1 cellular context compared by ENCODE assay signal in the genomic region with DNA sequence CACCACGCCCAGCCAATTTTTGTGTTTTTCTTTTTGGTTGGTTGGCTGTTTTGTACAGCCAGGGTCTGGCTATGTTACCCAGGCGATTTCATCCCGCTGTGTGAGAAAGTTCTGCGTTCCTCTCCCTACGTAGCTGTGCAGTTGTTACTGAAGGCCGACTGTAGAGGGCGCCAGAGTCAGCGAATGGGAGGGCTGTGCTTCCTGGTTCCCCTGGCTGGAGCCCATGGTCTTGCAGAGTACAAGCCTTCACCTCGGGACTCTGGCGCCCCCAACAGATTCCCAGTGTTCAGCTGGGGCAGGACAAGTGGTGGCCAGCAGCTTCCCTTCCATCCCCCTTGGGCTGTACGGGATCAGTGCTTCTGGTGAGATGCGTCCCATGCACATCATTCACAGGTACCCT.
TF ChIP-seq lines count a peak whose summit lies in the region.

No MANE protein-coding gene starts in this region.

TF ChIP-seq in GM23338, 12 proteins besides CTCF, POLR2A, EP300 and RAD21:
- TF ChIP-seq, protein P1, sequence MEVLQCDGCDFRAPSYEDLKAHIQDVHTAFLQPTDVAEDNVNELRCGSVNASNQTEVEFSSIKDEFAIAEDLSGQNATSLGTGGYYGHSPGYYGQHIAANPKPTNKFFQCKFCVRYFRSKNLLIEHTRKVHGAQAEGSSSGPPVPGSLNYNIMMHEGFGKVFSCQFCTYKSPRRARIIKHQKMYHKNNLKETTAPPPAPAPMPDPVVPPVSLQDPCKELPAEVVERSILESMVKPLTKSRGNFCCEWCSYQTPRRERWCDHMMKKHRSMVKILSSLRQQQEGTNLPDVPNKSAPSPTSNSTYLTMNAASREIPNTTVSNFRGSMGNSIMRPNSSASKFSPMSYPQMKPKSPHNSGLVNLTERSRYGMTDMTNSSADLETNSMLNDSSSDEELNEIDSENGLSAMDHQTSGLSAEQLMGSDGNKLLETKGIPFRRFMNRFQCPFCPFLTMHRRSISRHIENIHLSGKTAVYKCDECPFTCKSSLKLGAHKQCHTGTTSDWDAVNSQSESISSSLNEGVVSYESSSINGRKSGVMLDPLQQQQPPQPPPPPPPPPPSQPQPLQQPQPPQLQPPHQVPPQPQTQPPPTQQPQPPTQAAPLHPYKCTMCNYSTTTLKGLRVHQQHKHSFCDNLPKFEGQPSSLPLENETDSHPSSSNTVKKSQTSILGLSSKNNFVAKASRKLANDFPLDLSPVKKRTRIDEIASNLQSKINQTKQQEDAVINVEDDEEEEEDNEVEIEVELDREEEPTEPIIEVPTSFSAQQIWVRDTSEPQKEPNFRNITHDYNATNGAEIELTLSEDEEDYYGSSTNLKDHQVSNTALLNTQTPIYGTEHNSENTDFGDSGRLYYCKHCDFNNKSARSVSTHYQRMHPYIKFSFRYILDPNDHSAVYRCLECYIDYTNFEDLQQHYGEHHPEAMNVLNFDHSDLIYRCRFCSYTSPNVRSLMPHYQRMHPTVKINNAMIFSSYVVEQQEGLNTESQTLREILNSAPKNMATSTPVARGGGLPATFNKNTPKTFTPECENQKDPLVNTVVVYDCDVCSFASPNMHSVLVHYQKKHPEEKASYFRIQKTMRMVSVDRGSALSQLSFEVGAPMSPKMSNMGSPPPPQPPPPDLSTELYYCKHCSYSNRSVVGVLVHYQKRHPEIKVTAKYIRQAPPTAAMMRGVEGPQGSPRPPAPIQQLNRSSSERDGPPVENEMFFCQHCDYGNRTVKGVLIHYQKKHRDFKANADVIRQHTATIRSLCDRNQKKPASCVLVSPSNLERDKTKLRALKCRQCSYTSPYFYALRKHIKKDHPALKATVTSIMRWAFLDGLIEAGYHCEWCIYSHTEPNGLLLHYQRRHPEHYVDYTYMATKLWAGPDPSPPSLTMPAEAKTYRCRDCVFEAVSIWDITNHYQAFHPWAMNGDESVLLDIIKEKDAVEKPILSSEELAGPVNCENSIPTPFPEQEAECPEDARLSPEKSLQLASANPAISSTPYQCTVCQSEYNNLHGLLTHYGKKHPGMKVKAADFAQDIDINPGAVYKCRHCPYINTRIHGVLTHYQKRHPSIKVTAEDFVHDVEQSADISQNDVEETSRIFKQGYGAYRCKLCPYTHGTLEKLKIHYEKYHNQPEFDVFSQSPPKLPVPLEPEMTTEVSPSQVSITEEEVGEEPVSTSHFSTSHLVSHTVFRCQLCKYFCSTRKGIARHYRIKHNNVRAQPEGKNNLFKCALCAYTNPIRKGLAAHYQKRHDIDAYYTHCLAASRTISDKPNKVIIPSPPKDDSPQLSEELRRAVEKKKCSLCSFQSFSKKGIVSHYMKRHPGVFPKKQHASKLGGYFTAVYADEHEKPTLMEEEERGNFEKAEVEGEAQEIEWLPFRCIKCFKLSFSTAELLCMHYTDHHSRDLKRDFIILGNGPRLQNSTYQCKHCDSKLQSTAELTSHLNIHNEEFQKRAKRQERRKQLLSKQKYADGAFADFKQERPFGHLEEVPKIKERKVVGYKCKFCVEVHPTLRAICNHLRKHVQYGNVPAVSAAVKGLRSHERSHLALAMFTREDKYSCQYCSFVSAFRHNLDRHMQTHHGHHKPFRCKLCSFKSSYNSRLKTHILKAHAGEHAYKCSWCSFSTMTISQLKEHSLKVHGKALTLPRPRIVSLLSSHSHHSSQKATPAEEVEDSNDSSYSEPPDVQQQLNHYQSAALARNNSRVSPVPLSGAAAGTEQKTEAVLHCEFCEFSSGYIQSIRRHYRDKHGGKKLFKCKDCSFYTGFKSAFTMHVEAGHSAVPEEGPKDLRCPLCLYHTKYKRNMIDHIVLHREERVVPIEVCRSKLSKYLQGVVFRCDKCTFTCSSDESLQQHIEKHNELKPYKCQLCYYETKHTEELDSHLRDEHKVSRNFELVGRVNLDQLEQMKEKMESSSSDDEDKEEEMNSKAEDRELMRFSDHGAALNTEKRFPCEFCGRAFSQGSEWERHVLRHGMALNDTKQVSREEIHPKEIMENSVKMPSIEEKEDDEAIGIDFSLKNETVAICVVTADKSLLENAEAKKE (CRISPR knock-in tag; IDR thresholded peaks at IDR 0.05), result 0 out of 2 replicates have a peak, but pooled peaks have one; percentile 21
- TF ChIP-seq NANOG (IDR thresholded peaks at IDR 0.05; ENCODE audit: borderline replicate concordance) (no peak), ZNF114 (CRISPR knock-in tag; IDR thresholded peaks at IDR 0.05) (no peak), POLR2AphosphoS5 (IDR thresholded peaks at IDR 0.05; ENCODE audit: low read depth) (no peak), EZH2phosphoT487 (IDR thresholded peaks at IDR 0.05; ENCODE audit: unreplicated experiment) (no peak)
TF ChIP-seq in GM23338: peak in this region for 1.
